22 cellular contexts compared by ENCODE assay signal in genomic region chr15:31157644-31158069, GRCh38. TPM values are rescaled to one million over a fixed set of nuclear protein-coding genes. Genes with fewer than 3 reads are reported as not detected.
DNase-seq lines count a peak whose midpoint lies in the region; ATAC-seq and TF ChIP-seq lines count a peak whose summit lies in the region.
"Had no signal": no experiment of that assay in that cellular context is flagged by ENCODE, and none has a peak within 500 bp of the region (broad histone marks: within the 10 kb centered on the region; RNA-seq: fewer than 3 reads in every experiment).

No MANE protein-coding gene starts in this region.

- H3K4me3 Mint-ChIP-seq in Caco-2 (ENCODE audit: unreplicated experiment) (no peak overlapping the region), osteocyte (ENCODE audit: unreplicated experiment) (no peak overlapping the region)
- no peak overlapping the region for H3K4me3 Mint-ChIP-seq in stimulated activated effector memory CD8-positive, alpha-beta T cell treated with anti-CD3 and anti-CD28 coated beads, Interleukin-12 subunit alpha, Interleukin-12 subunit beta, amount 100 ng/mL, for 72 hours
- H3K4me3 Mint-ChIP-seq: activated CD4-positive, alpha-beta T cell treated with anti-CD3 and anti-CD28 coated beads, Interleukin-2, amount 10 ng/mL, durations not matched to agents 7 days and 5 days; CD4-positive, alpha-beta T cell; natural killer cell treated with Interleukin-12 subunit alpha and Interleukin-12 subunit beta and Interleukin-15 and Interleukin-18, amount 100 ng/mL, for 72 hours had no signal

- intact Hi-C loops in Caco-2 (cut with micrococcal nuclease; ENCODE audit: unreplicated experiment), result no loop called here

- peak in 1 of 2 experiments; percentile 25 for DNase-seq in Caco-2
- DNase-seq in MM.1S, result peak; percentile 70
- DNase-seq in fibroblast of lung (ENCODE audit: low read depth in 2 of 2), result peak in 1 of 2 donors; percentile 65
- DNase-seq in osteocyte (ENCODE audit: extremely low spot score, unreplicated experiment), result peak; percentile 51
- DNase-seq in SK-N-SH, result no peak
- no peak for DNase-seq in NAMALWA (ENCODE audit: low spot score)
- DNase-seq in stimulated activated effector memory CD8-positive, alpha-beta T cell treated with anti-CD3 and anti-CD28 coated beads, Interleukin-12 subunit alpha, Interleukin-12 subunit beta, amount 100 ng/mL, for 72 hours (ENCODE audit: low spot score in 2 of 2), result no peak
- no peak for DNase-seq in retina
- DNase-seq: activated CD4-positive, alpha-beta T cell treated with anti-CD3 and anti-CD28 coated beads, Interleukin-2, amount 10 ng/mL, durations not matched to agents 7 days and 5 days; activated naive CD4-positive, alpha-beta T cell treated with Interleukin-2 at 50 U/mL for 16 hours; aorta; CD4-positive, alpha-beta T cell; cerebellar nuclear complex; DND-41; effector memory CD4-positive, alpha-beta T cell; hippocampal formation; mesenchymal stem cell; NCI-H526 treated with DMSO at 0.1 percent for 48 hours; PC-9; stimulated activated naive CD4-positive, alpha-beta T cell treated with Interleukin-2 at 50 U/mL for 16 hours; upper lobe of left lung had no signal

- H3K27me3 Mint-ChIP-seq in Caco-2 (ENCODE audit: insufficient read depth, unreplicated experiment) (no peaks in the 10 kb centered on the region), osteocyte (ENCODE audit: unreplicated experiment) (peaks cover 23% of the 10 kb centered on the region)
- H3K27me3 Mint-ChIP-seq: activated CD4-positive, alpha-beta T cell treated with anti-CD3 and anti-CD28 coated beads, Interleukin-2, amount 10 ng/mL, durations not matched to agents 7 days and 5 days; CD4-positive, alpha-beta T cell; natural killer cell treated with Interleukin-12 subunit alpha and Interleukin-12 subunit beta and Interleukin-15 and Interleukin-18, amount 100 ng/mL, for 72 hours had no signal

- H4K20me1 ChIP-seq in MM.1S (ENCODE audit: insufficient read depth, low read length) (no peaks in the 10 kb centered on the region), fibroblast of lung (ENCODE audit: control insufficient read depth, extremely low read depth, insufficient read depth, low read length) (no peaks in the 10 kb centered on the region), SK-N-SH (ENCODE audit: insufficient read depth) (no peaks in the 10 kb centered on the region)

- ATAC-seq in stimulated activated effector memory CD8-positive, alpha-beta T cell treated with anti-CD3 and anti-CD28 coated beads, Interleukin-12 subunit alpha, Interleukin-12 subunit beta, amount 100 ng/mL, for 72 hours, result no peak
- ATAC-seq: natural killer cell treated with Interleukin-12 subunit alpha and Interleukin-12 subunit beta and Interleukin-15 and Interleukin-18, amount 100 ng/mL, for 72 hours had no signal

- H3K27me3 ChIP-seq in Caco-2 (replicated peaks; ENCODE audit: control insufficient read depth, insufficient read depth, low read length), result no peaks in the 10 kb centered on the region
- no peaks in the 10 kb centered on the region for H3K27me3 ChIP-seq in MM.1S (replicated peaks; ENCODE audit: insufficient read depth, low read length)
- H3K27me3 ChIP-seq in fibroblast of lung (ENCODE audit: control insufficient read depth, insufficient read depth, low read length), result no peaks in the 10 kb centered on the region
- no peaks in the 10 kb centered on the region; the same call in 1 of the 2 replicates for H3K27me3 ChIP-seq in SK-N-SH (ENCODE audit: insufficient read depth)
- H3K27me3 ChIP-seq: upper lobe of left lung had no signal

- no peak for TF ChIP-seq RAD21 in SK-N-SH (IDR thresholded peaks at IDR 0.05; ENCODE audit: low read length)

- TF ChIP-seq CTCF in Caco-2 (IDR thresholded peaks at IDR 0.05; ENCODE audit: insufficient read depth in 1 of 2, low read depth in 1 of 2, low read length in 1 of 2, severe bottlenecking in 1 of 2, unreplicated experiment in 1 of 2), result no peak
- no peak for TF ChIP-seq CTCF in MM.1S (IDR thresholded peaks at IDR 0.05; ENCODE audit: low read length)
- TF ChIP-seq CTCF in fibroblast of lung (conservative IDR thresholded peaks at IDR 0.05 in 1 of 2, IDR thresholded peaks at IDR 0.05 in 1 of 2; ENCODE audit: low read depth in 1 of 2, low read length in 2 of 2), result no peak
- TF ChIP-seq CTCF in osteocyte (IDR thresholded peaks at IDR 0.05), result no peak
- TF ChIP-seq CTCF in SK-N-SH (IDR thresholded peaks at IDR 0.05), result no peak

- H3K36me3 ChIP-seq in Caco-2 (ENCODE audit: control insufficient read depth, insufficient read depth, low read length), result no peaks in the 10 kb centered on the region
- H3K36me3 ChIP-seq in MM.1S (replicated peaks; ENCODE audit: insufficient read depth, low read length), result no peaks in the 10 kb centered on the region
- no peaks in the 10 kb centered on the region for H3K36me3 ChIP-seq in fibroblast of lung (ENCODE audit: control insufficient read depth, insufficient read depth, low read length)
- no peaks in the 10 kb centered on the region for H3K36me3 ChIP-seq in SK-N-SH (replicated peaks in 1 of 2; ENCODE audit: control insufficient read depth in 1 of 2, insufficient read depth in 2 of 2, low read length in 1 of 2)
- H3K36me3 ChIP-seq: upper lobe of left lung had no signal

- peak overlapping the region; percentile 59 for H3K9ac ChIP-seq in MM.1S (ENCODE audit: low read length)
- H3K9ac ChIP-seq in fibroblast of lung (ENCODE audit: insufficient read depth, low read length), result no peak overlapping the region
- H3K9ac ChIP-seq in SK-N-SH, result no peak overlapping the region

- peaks cover 28% of the 10 kb centered on the region for H3K4me1 ChIP-seq in Caco-2
- H3K4me1 ChIP-seq in MM.1S (ENCODE audit: low read length), result peaks cover 9% of the 10 kb centered on the region
- no peaks in the 10 kb centered on the region for H3K4me1 ChIP-seq in fibroblast of lung (ENCODE audit: control insufficient read depth, extremely low read depth, insufficient read depth, low read length)
- H3K4me1 ChIP-seq in SK-N-SH (ENCODE audit: control insufficient read depth in 1 of 2, insufficient read depth in 2 of 2, low read depth in 1 of 2, low read length in 1 of 2), result peaks cover 0 to 16% of the 10 kb centered on the region in 2 experiments; a peak in 1 of 4 replicates
- H3K4me1 ChIP-seq: upper lobe of left lung had no signal

- H3F3A ChIP-seq in MM.1S (ENCODE audit: insufficient read depth, low read length), result no peaks in the 10 kb centered on the region
- H3F3A ChIP-seq in SK-N-SH (replicated peaks; ENCODE audit: insufficient read depth), result no peaks in the 10 kb centered on the region

- H3K4me2 ChIP-seq in MM.1S (ENCODE audit: low read depth, low read length), result peak overlapping the region; percentile 46; the same call in 1 of the 2 replicates
- no peak overlapping the region for H3K4me2 ChIP-seq in fibroblast of lung (ENCODE audit: extremely low read depth, insufficient read depth, low read length)
- H3K4me2 ChIP-seq in SK-N-SH, result no peak overlapping the region
- H3K4me2 ChIP-seq: PC-9 had no signal

- H3K36me3 Mint-ChIP-seq in Caco-2 (ENCODE audit: insufficient read depth, unreplicated experiment) (no peaks in the 10 kb centered on the region), osteocyte (ENCODE audit: unreplicated experiment) (no peaks in the 10 kb centered on the region)
- no peaks in the 10 kb centered on the region for H3K36me3 Mint-ChIP-seq in stimulated activated effector memory CD8-positive, alpha-beta T cell treated with anti-CD3 and anti-CD28 coated beads, Interleukin-12 subunit alpha, Interleukin-12 subunit beta, amount 100 ng/mL, for 72 hours
- H3K36me3 Mint-ChIP-seq: natural killer cell treated with Interleukin-12 subunit alpha and Interleukin-12 subunit beta and Interleukin-15 and Interleukin-18, amount 100 ng/mL, for 72 hours had no signal

- peak overlapping the region; percentile 70 for H3K27ac ChIP-seq in MM.1S (ENCODE audit: low read length)
- H3K27ac ChIP-seq in fibroblast of lung (ENCODE audit: insufficient read depth, low read length), result no peak overlapping the region
- H3K27ac ChIP-seq in SK-N-SH (ENCODE audit: low read depth in 2 of 2, low read length in 1 of 2), result no peak overlapping the region
- H3K27ac ChIP-seq: PC-9 had no signal

- H3K4me1 Mint-ChIP-seq in Caco-2 (ENCODE audit: low read depth, unreplicated experiment), result peaks cover 21% of the 10 kb centered on the region
- peaks cover 5% of the 10 kb centered on the region for H3K4me1 Mint-ChIP-seq in osteocyte (ENCODE audit: unreplicated experiment)
- no peaks in the 10 kb centered on the region for H3K4me1 Mint-ChIP-seq in stimulated activated effector memory CD8-positive, alpha-beta T cell treated with anti-CD3 and anti-CD28 coated beads, Interleukin-12 subunit alpha, Interleukin-12 subunit beta, amount 100 ng/mL, for 72 hours
- H3K4me1 Mint-ChIP-seq: activated CD4-positive, alpha-beta T cell treated with anti-CD3 and anti-CD28 coated beads, Interleukin-2, amount 10 ng/mL, durations not matched to agents 7 days and 5 days had no signal

- WGBS in SK-N-SH (ENCODE audit: low lambda C conversion rate), result 53% methylated on average over 9 of the region's 10 CpGs

- H3K9me3 ChIP-seq in Caco-2 (no peaks in the 10 kb centered on the region; the same call in 1 of the 2 replicates), MM.1S (replicated peaks; ENCODE audit: insufficient read depth, low read length) (no peaks in the 10 kb centered on the region), fibroblast of lung (ENCODE audit: control insufficient read depth, insufficient read depth, low read depth, low read length) (no peaks in the 10 kb centered on the region), SK-N-SH (no peaks in the 10 kb centered on the region)
- H3K9me3 ChIP-seq: upper lobe of left lung had no signal

- H3K9me2 ChIP-seq in MM.1S (replicated peaks; ENCODE audit: insufficient read depth, low read length) (no peaks in the 10 kb centered on the region), SK-N-SH (no peaks in the 10 kb centered on the region)

- H3K27ac Mint-ChIP-seq in Caco-2 (ENCODE audit: unreplicated experiment), result peak overlapping the region; percentile 1
- no peak overlapping the region for H3K27ac Mint-ChIP-seq in osteocyte (ENCODE audit: unreplicated experiment)
- no peak overlapping the region for H3K27ac Mint-ChIP-seq in stimulated activated effector memory CD8-positive, alpha-beta T cell treated with anti-CD3 and anti-CD28 coated beads, Interleukin-12 subunit alpha, Interleukin-12 subunit beta, amount 100 ng/mL, for 72 hours
- H3K27ac Mint-ChIP-seq: activated CD4-positive, alpha-beta T cell treated with anti-CD3 and anti-CD28 coated beads, Interleukin-2, amount 10 ng/mL, durations not matched to agents 7 days and 5 days; CD4-positive, alpha-beta T cell; natural killer cell treated with Interleukin-12 subunit alpha and Interleukin-12 subunit beta and Interleukin-15 and Interleukin-18, amount 100 ng/mL, for 72 hours had no signal

- no peak for TF ChIP-seq EP300 in SK-N-SH (IDR thresholded peaks at IDR 0.05; ENCODE audit: borderline replicate concordance in 1 of 2, low read depth in 1 of 2, low read length in 1 of 2)

- POLR2A ChIA-PET in Caco-2 (lab: Charles Lee), result no interaction called here
- POLR2A ChIA-PET in SK-N-SH (lab: Yijun Ruan, JAX), result no interaction called here

- CTCF ChIA-PET in Caco-2 (lab: Charles Lee), result interaction anchor here (1.2 kb wide), 1 partner anchor 278 kb away, joined by 3 read pairs; no protein-coding TSS in a partner anchor
- CTCF ChIA-PET in SK-N-SH (lab: Yijun Ruan, JAX), result interaction anchor here (1.3 kb wide), 1 partner anchor 11 kb away, joined by 3 read pairs; no protein-coding TSS in a partner anchor

- peak overlapping the region; percentile 65 for H2AFZ ChIP-seq in MM.1S (ENCODE audit: low read length)
- peak overlapping the region; percentile 13 for H2AFZ ChIP-seq in fibroblast of lung (ENCODE audit: low read length)
- H2AFZ ChIP-seq in SK-N-SH (ENCODE audit: low read depth), result no peak overlapping the region
- H2AFZ ChIP-seq: PC-9 had no signal

- no peaks in the 10 kb centered on the region for H3K9me3 Mint-ChIP-seq in Caco-2 (ENCODE audit: unreplicated experiment)
- H3K9me3 Mint-ChIP-seq in osteocyte (ENCODE audit: unreplicated experiment), result no peaks in the 10 kb centered on the region
- no peaks in the 10 kb centered on the region for H3K9me3 Mint-ChIP-seq in stimulated activated effector memory CD8-positive, alpha-beta T cell treated with anti-CD3 and anti-CD28 coated beads, Interleukin-12 subunit alpha, Interleukin-12 subunit beta, amount 100 ng/mL, for 72 hours
- H3K9me3 Mint-ChIP-seq: activated CD4-positive, alpha-beta T cell treated with anti-CD3 and anti-CD28 coated beads, Interleukin-2, amount 10 ng/mL, durations not matched to agents 7 days and 5 days; CD4-positive, alpha-beta T cell; natural killer cell treated with Interleukin-12 subunit alpha and Interleukin-12 subunit beta and Interleukin-15 and Interleukin-18, amount 100 ng/mL, for 72 hours had no signal

- H3K4me3 ChIP-seq in Caco-2 (ENCODE audit: low read depth, low read length) (no peak overlapping the region), MM.1S (ENCODE audit: low read length) (peak overlapping the region; percentile 14; the same call in 1 of the 2 replicates), fibroblast of lung (replicated peaks in 1 of 4; ENCODE audit: control extremely low read depth in 1 of 4, insufficient read depth in 1 of 4, low read depth in 3 of 4, low read length in 4 of 4) (no peak overlapping the region), SK-N-SH (ENCODE audit: low read depth in 2 of 2, low read length in 1 of 2) (no peak overlapping the region)
- H3K4me3 ChIP-seq: PC-9, upper lobe of left lung had no signal

- no TSS peak for BruUV-seq in Caco-2 (replicated peaks; lab: Mats Ljungman, UMichigan)

- H3K79me2 ChIP-seq in MM.1S (ENCODE audit: low read length) (no peaks in the 10 kb centered on the region), fibroblast of lung (ENCODE audit: control insufficient read depth, insufficient read depth, low read length) (no peaks in the 10 kb centered on the region), SK-N-SH (ENCODE audit: insufficient read depth) (no peaks in the 10 kb centered on the region)

RNA-seq across cellular contexts. Expression of gene TRPM1, which starts 56.1 kb away (rescaled TPM):
- total RNA-seq in Caco-2 (2022) (not detected in 2 replicates), fibroblast of lung (not detected in 2 replicates), osteocyte (not detected in 2 replicates)
- polyA plus RNA-seq in fibroblast of lung (not detected in 2 replicates), SK-N-SH (2012; rRNA removed) (not detected in 2 replicates)
- polyA plus RNA-seq in fibroblast of lung (2012), result not detected in 2 replicates
- polyA minus RNA-seq in fibroblast of lung (ENCODE audit: low replicate concordance), result not detected in 2 replicates
- 0.10 TPM in 1 of 2 replicates, not detected in the other for polyA plus RNA-seq in SK-N-SH (2012; cell fraction: cytosol; rRNA removed)
- 0.12 TPM in 1 of 2 replicates, not detected in the other for polyA plus RNA-seq in SK-N-SH (2012; cell fraction: nucleus; rRNA removed)
- total RNA-seq: activated CD4-positive, alpha-beta T cell treated with anti-CD3 and anti-CD28 coated beads, Interleukin-2, amount 10 ng/mL, durations not matched to agents 7 days and 5 days; aorta; CD4-positive, alpha-beta T cell; natural killer cell treated with Interleukin-12 subunit alpha and Interleukin-12 subunit beta and Interleukin-15 and Interleukin-18, amount 100 ng/mL, for 72 hours; PC-9; upper lobe of left lung had no signal
- polyA plus RNA-seq: aorta had no signal

Comparison
In these comparisons a context has a peak if more than half of its experiments do, and no peak if none do; other contexts are left out.
1. DNase-seq: peak in MM.1S (single experiment) and osteocyte (single experiment); none in SK-N-SH (single experiment), NAMALWA (single experiment), stimulated activated effector memory CD8-positive, alpha-beta T cell treated with anti-CD3 and anti-CD28 coated beads, Interleukin-12 subunit alpha, Interleukin-12 subunit beta, amount 100 ng/mL, for 72 hours (0 of 2) and retina (single experiment).